In genomic region chr2:102056079-102056581, GRCh38 we compare ENCODE assay signal across 17 cellular contexts.
A peak's percentile ranks its signal among the peaks of the same experiment; 100 is the strongest.
DNase-seq lines count a peak whose midpoint lies in the region; ATAC-seq, FAIRE-seq and TF ChIP-seq lines count a peak whose summit lies in the region.
"Had no signal": no experiment of that assay in that cellular context is flagged by ENCODE, and none has a peak within 500 bp of the region (broad histone marks: within the 10 kb centered on the region; RNA-seq: fewer than 3 reads in every experiment).

No MANE protein-coding gene starts in this region.

- peaks cover 1% of the 10 kb centered on the region for H3K36me3 Mint-ChIP-seq in activated T-helper 1 cell treated with anti-CD3 and anti-CD28 coated beads, Interleukin-12 subunit alpha, Interleukin-12 subunit beta, Interleukin-2, Interleukin-4 antibody, amounts not matched to agents 30 ng/mL and 10 ng/mL and 1 ng/mL, durations not matched to agents 14 hours and 24 hours and 36 hours (ENCODE audit: low read depth)
- H3K36me3 Mint-ChIP-seq: activated naive CD4-positive, alpha-beta T cell treated with anti-CD3 and anti-CD28 coated beads, Interleukin-2, amount 50 U/mL, for 24 hours had no signal

- no peaks in the 10 kb centered on the region for H3K4me1 Mint-ChIP-seq in activated T-helper 1 cell treated with anti-CD3 and anti-CD28 coated beads, Interleukin-12 subunit alpha, Interleukin-12 subunit beta, Interleukin-2, Interleukin-4 antibody, amounts not matched to agents 30 ng/mL and 10 ng/mL and 1 ng/mL, durations not matched to agents 14 hours and 24 hours and 36 hours (ENCODE audit: low read depth)

- no peak overlapping the region for H3K4me3 Mint-ChIP-seq in activated T-helper 1 cell treated with anti-CD3 and anti-CD28 coated beads, Interleukin-12 subunit alpha, Interleukin-12 subunit beta, Interleukin-2, Interleukin-4 antibody, amounts not matched to agents 30 ng/mL and 10 ng/mL and 1 ng/mL, durations not matched to agents 14 hours and 24 hours and 36 hours
- H3K4me3 Mint-ChIP-seq: activated CD4-positive, alpha-beta T cell treated with anti-CD3 and anti-CD28 coated beads for 36 hours; activated naive CD4-positive, alpha-beta T cell treated with anti-CD3 and anti-CD28 coated beads, Interleukin-2, amount 50 U/mL, for 24 hours; CD4-positive, alpha-beta T cell had no signal

- peaks cover 2% of the 10 kb centered on the region for H3K27me3 Mint-ChIP-seq in activated T-helper 1 cell treated with anti-CD3 and anti-CD28 coated beads, Interleukin-12 subunit alpha, Interleukin-12 subunit beta, Interleukin-2, Interleukin-4 antibody, amounts not matched to agents 30 ng/mL and 10 ng/mL and 1 ng/mL, durations not matched to agents 14 hours and 24 hours and 36 hours (ENCODE audit: insufficient read depth)
- H3K27me3 Mint-ChIP-seq: activated CD4-positive, alpha-beta T cell treated with anti-CD3 and anti-CD28 coated beads for 36 hours; activated naive CD4-positive, alpha-beta T cell treated with anti-CD3 and anti-CD28 coated beads, Interleukin-2, amount 50 U/mL, for 24 hours; CD4-positive, alpha-beta T cell had no signal

- intact Hi-C loops in colonic mucosa (cut with DNase I) (no loop called here), right cardiac atrium (cut with DNase I) (no loop called here)
- intact Hi-C loops in activated T-helper 1 cell treated with anti-CD3 and anti-CD28 coated beads, Interleukin-12 subunit alpha, Interleukin-12 subunit beta, Interleukin-2, Interleukin-4 antibody, amounts not matched to agents 30 ng/mL and 10 ng/mL and 1 ng/mL, durations not matched to agents 14 hours and 24 hours and 36 hours (cut with micrococcal nuclease) = no loop called here

- H3K27me3 ChIP-seq in colonic mucosa = no peaks in the 10 kb centered on the region
- no peaks in the 10 kb centered on the region for H3K27me3 ChIP-seq in right cardiac atrium (ENCODE audit: control insufficient read depth, insufficient read depth)
- H3K27me3 ChIP-seq in skeletal muscle tissue (ENCODE audit: control insufficient read depth in 3 of 3, insufficient read depth in 3 of 3, low read length in 3 of 3) = no peaks in the 10 kb centered on the region
- no peaks in the 10 kb centered on the region for H3K27me3 ChIP-seq in MG63
- H3K27me3 ChIP-seq: cardiac muscle cell had no signal

- FAIRE-seq in A549 (lab: Jason Lieb, UNC) = no peak
- FAIRE-seq: A204.1 had no signal

- no peak overlapping the region for H3K9ac ChIP-seq in colonic mucosa (ENCODE audit: low read depth in 2 of 2, low read length in 2 of 2)
- H3K9ac ChIP-seq in skeletal muscle tissue (ENCODE audit: low read depth in 1 of 3, low read length in 3 of 3) = no peak overlapping the region

- WGBS in A549 (ENCODE audit: missing lambda C conversion rate) = 100% methylated on average over 3 of the region's 3 CpGs
- 64% methylated on average over 3 of the region's 3 CpGs for WGBS in right cardiac atrium

- no peak overlapping the region for H3K4me2 ChIP-seq in A549

- TF ChIP-seq RAD21 in A549 (conservative IDR thresholded peaks at IDR 0.05 in 1 of 2, IDR thresholded peaks at IDR 0.05 in 1 of 2) = no peak

- H3K4me1 ChIP-seq in A549 = peaks cover 3% of the 10 kb centered on the region; the same call in 2 of the 3 replicates
- no peaks in the 10 kb centered on the region for H3K4me1 ChIP-seq in colonic mucosa
- peaks cover 10% of the 10 kb centered on the region for H3K4me1 ChIP-seq in right cardiac atrium (ENCODE audit: control insufficient read depth, insufficient read depth, low read length)
- H3K4me1 ChIP-seq in skeletal muscle tissue (ENCODE audit: control insufficient read depth in 3 of 3, insufficient read depth in 3 of 3, low read length in 3 of 3) = peaks cover 13 to 31% (median 29%) of the 10 kb centered on the region in 3 donors

- no peak for TF ChIP-seq EP300 in A549 (IDR thresholded peaks at IDR 0.05)

- no peak overlapping the region for H3K27ac Mint-ChIP-seq in activated T-helper 1 cell treated with anti-CD3 and anti-CD28 coated beads, Interleukin-12 subunit alpha, Interleukin-12 subunit beta, Interleukin-2, Interleukin-4 antibody, amounts not matched to agents 30 ng/mL and 10 ng/mL and 1 ng/mL, durations not matched to agents 14 hours and 24 hours and 36 hours
- H3K27ac Mint-ChIP-seq: activated CD4-positive, alpha-beta T cell treated with anti-CD3 and anti-CD28 coated beads for 36 hours; activated naive CD4-positive, alpha-beta T cell treated with anti-CD3 and anti-CD28 coated beads, Interleukin-2, amount 50 U/mL, for 24 hours; CD4-positive, alpha-beta T cell; progenitor cell of endocrine pancreas had no signal

- no peaks in the 10 kb centered on the region for H3K36me3 ChIP-seq in colonic mucosa
- H3K36me3 ChIP-seq in skeletal muscle tissue (ENCODE audit: control insufficient read depth in 3 of 3, insufficient read depth in 3 of 3, low read length in 3 of 3) = no peaks in the 10 kb centered on the region
- H3K36me3 ChIP-seq in MG63 = no peaks in the 10 kb centered on the region
- H3K36me3 ChIP-seq: cardiac muscle cell had no signal

- no peaks in the 10 kb centered on the region for H3K9me3 ChIP-seq in A549
- no peaks in the 10 kb centered on the region for H3K9me3 ChIP-seq in colonic mucosa
- H3K9me3 ChIP-seq in right cardiac atrium (ENCODE audit: control insufficient read depth, low read length) = no peaks in the 10 kb centered on the region
- no peaks in the 10 kb centered on the region for H3K9me3 ChIP-seq in skeletal muscle tissue (ENCODE audit: control insufficient read depth in 3 of 3, low read length in 3 of 3)
- H3K9me3 ChIP-seq in MG63 = no peaks in the 10 kb centered on the region

- POLR2A ChIA-PET in A549 (lab: Yijun Ruan, JAX) = no interaction called here

- DNase-seq in A549 (ENCODE audit: low read depth in 1 of 2, low spot score in 1 of 2) (no peak), colonic mucosa (peak; percentile 19), right cardiac atrium (peak; percentile 59 to 77 (median 70)), MG63 (no peak)
- DNase-seq in activated CD4-positive, alpha-beta T cell treated with anti-CD3 and anti-CD28 coated beads for 48 hours = no peak
- DNase-seq in activated T-helper 1 cell treated with anti-CD3 and anti-CD28 coated beads, Interleukin-12 subunit alpha, Interleukin-12 subunit beta, Interleukin-2, Interleukin-4 antibody, amounts not matched to agents 30 ng/mL and 10 ng/mL and 1 ng/mL, durations not matched to agents 14 hours and 24 hours and 36 hours (ENCODE audit: low spot score) = no peak
- DNase-seq: activated CD4-positive, alpha-beta T cell treated with anti-CD3 and anti-CD28 coated beads for 36 hours; CD4-positive, alpha-beta T cell; NCI-H1105; NCI-H2227 treated with DMSO at 0.1 percent for 48 hours; stimulated activated CD8-positive, alpha-beta memory T cell treated with anti-CD3 and anti-CD28 coated beads, Interleukin-4, amount 100 ng/mL, for 48 hours had no signal

- no peak for TF ChIP-seq CTCF in A549 (IDR thresholded peaks at IDR 0.05)
- no peak for TF ChIP-seq CTCF in colonic mucosa (IDR thresholded peaks at IDR 0.05)

- H3K27ac ChIP-seq in A549 (peak overlapping the region; percentile 20 to 51; a peak in 4 of 6 replicates), colonic mucosa (peak overlapping the region; percentile 45), right cardiac atrium (ENCODE audit: low read length) (peak overlapping the region; percentile 29), skeletal muscle tissue (ENCODE audit: low read depth, low read length) (peak overlapping the region; percentile 10)
- H3K27ac ChIP-seq: cardiac muscle cell had no signal

- CTCF ChIA-PET in A549 (lab: Yijun Ruan, JAX) = interaction anchor here (0.7 to 1.6 kb wide), 4 partner anchors 27 to 36 kb away, joined by 3 to 6 read pairs (median 4); no protein-coding TSS in a partner anchor

- ATAC-seq in A549 (no peak), right cardiac atrium (peak; percentile 57 to 74), GM18498 (IDR thresholded peaks at IDR 0.05; ENCODE audit: unreplicated experiment) (no peak)
- ATAC-seq: activated CD4-positive, alpha-beta T cell treated with anti-CD3 and anti-CD28 coated beads for 36 hours had no signal

- TF ChIP-seq POLR2A in A549 (IDR thresholded peaks at IDR 0.05; ENCODE audit: low read length) = no peak

- no peak overlapping the region for H3K4me3 ChIP-seq in A549
- H3K4me3 ChIP-seq in colonic mucosa = no peak overlapping the region
- no peak overlapping the region for H3K4me3 ChIP-seq in right cardiac atrium (ENCODE audit: low read length)
- no peak overlapping the region for H3K4me3 ChIP-seq in skeletal muscle tissue (ENCODE audit: low read length in 3 of 3)
- H3K4me3 ChIP-seq in MG63 = no peak overlapping the region
- H3K4me3 ChIP-seq: cardiac muscle cell had no signal

- H3K9me3 Mint-ChIP-seq in activated T-helper 1 cell treated with anti-CD3 and anti-CD28 coated beads, Interleukin-12 subunit alpha, Interleukin-12 subunit beta, Interleukin-2, Interleukin-4 antibody, amounts not matched to agents 30 ng/mL and 10 ng/mL and 1 ng/mL, durations not matched to agents 14 hours and 24 hours and 36 hours = no peaks in the 10 kb centered on the region
- H3K9me3 Mint-ChIP-seq: activated naive CD4-positive, alpha-beta T cell treated with anti-CD3 and anti-CD28 coated beads, Interleukin-2, amount 50 U/mL, for 24 hours; CD4-positive, alpha-beta T cell had no signal

TF ChIP-seq in A549, 52 proteins besides CTCF, POLR2A, EP300 and RAD21 (continues in another document):
- TF ChIP-seq MAZ (IDR thresholded peaks at IDR 0.05; ENCODE audit: borderline replicate concordance, low read depth, low read length) (no peak), HES2 (IDR thresholded peaks at IDR 0.05) (no peak), ZFP36 (IDR thresholded peaks at IDR 0.05; ENCODE audit: borderline replicate concordance, partially characterized antibody) (no peak), GATA3 (IDR thresholded peaks at IDR 0.05; ENCODE audit: borderline replicate concordance) (no peak)

Comparison
In these comparisons a context has a peak if more than half of its experiments do, and no peak if none do; other contexts are left out.
1. ATAC-seq: peak in right cardiac atrium (2 of 2); none in A549 (0 of 2) and GM18498 (single experiment).
2. DNase-seq: peak in colonic mucosa (single experiment) and right cardiac atrium (3 of 3); none in A549 (0 of 2), activated CD4-positive, alpha-beta T cell treated with anti-CD3 and anti-CD28 coated beads for 48 hours (single experiment), activated T-helper 1 cell treated with anti-CD3 and anti-CD28 coated beads, Interleukin-12 subunit alpha, Interleukin-12 subunit beta, Interleukin-2, Interleukin-4 antibody, amounts not matched to agents 30 ng/mL and 10 ng/mL and 1 ng/mL, durations not matched to agents 14 hours and 24 hours and 36 hours (single experiment) and MG63 (single experiment).
3. Peak in every context shown above with its lines, with median percentiles within 50 percentile points of each other: H3K27ac ChIP-seq.